In the genomic region with DNA sequence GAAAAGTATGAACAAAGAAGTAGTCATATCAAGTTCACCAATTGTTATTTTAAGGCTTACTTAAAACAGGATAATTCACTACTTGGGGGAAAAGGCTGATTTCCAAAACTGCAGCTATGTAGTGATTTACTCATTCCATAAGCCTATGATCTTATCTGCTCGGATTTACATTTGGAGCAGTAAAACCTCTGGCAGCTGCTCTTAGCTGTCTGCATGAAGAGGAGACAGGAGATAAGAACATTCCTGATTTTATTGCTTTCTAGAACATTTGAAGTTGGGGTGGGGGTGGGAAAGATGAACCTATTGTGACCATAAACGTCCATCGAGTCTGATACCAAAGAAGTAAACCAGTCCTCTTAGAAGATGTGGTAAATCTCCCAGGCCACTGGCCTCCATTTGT, we compare ENCODE assay signal across 29 cellular contexts.
DNase-seq lines count a peak whose midpoint lies in the region; ATAC-seq and TF ChIP-seq lines count a peak whose summit lies in the region.
"Had no signal": no experiment of that assay in that cellular context is flagged by ENCODE, and none has a peak within 500 bp of the region (broad histone marks: within the 10 kb centered on the region; RNA-seq: fewer than 3 reads in every experiment).

No MANE protein-coding gene starts in this region.

- no peaks in the 10 kb centered on the region for H4K20me1 ChIP-seq in SK-N-SH (ENCODE audit: insufficient read depth)

- DNase-seq in NCI-H526 treated with DMSO at 0.1 percent for 48 hours (lab: John Stamatoyannopoulos, UW) (peak; percentile 16), NCI-H526 (lab: John Stamatoyannopoulos, UW) (no peak), SK-N-SH (peak; percentile 25), mesendoderm (peak; percentile 93), T-cell (no peak), foreskin melanocyte (no peak), NCI-H1436 (lab: John Stamatoyannopoulos, UW) (no peak), progenitor cell of endocrine pancreas (ENCODE audit: low spot score, unreplicated experiment) (no peak)
- DNase-seq: activated gamma-delta T cell treated with Interleukin-2 at 50 U/mL for 16 hours; activated T-cell treated with anti-CD3 and anti-CD28 coated beads, Interleukin-2, amount 50 U/mL, for 24 hours; DMS79; effector CD4-positive, alpha-beta T cell; H7; left lung; NCI-H1105 treated with DMSO at 0.1 percent for 48 hours; NCI-H2081 treated with DMSO at 0.1 percent for 48 hours; NCI-H446 treated with DMSO at 0.1 percent for 48 hours; pancreas; SHP77 treated with DMSO at 0.1 percent for 48 hours; stimulated activated CD4-positive, alpha-beta T cell treated with anti-CD3 and anti-CD28 coated beads, Interleukin-15, amount 100 ng/mL, for 24 hours; T-helper 1 cell; thyroid gland had no signal

- H3K4me3 Mint-ChIP-seq in T-cell (no peak overlapping the region), progenitor cell of endocrine pancreas (ENCODE audit: low read depth) (no peak overlapping the region)
- H3K4me3 Mint-ChIP-seq: activated T-cell treated with anti-CD3 and anti-CD28 coated beads, Interleukin-2, amount 50 U/mL, for 24 hours; B cell; natural killer cell treated with Interleukin-12 subunit alpha and Interleukin-12 subunit beta and Interleukin-15 and Interleukin-18, amount 100 ng/mL, for 72 hours; stimulated activated naive CD8-positive, alpha-beta T cell treated with anti-CD3 and anti-CD28 coated beads, Interleukin-15, Interleukin-2, amounts not matched to agents 100 ng/mL and 50 ng/mL, for 24 hours had no signal

- H3K4me2 ChIP-seq in SK-N-SH (no peak overlapping the region), mesendoderm (ENCODE audit: low read length) (no peak overlapping the region)

- H3K27me3 ChIP-seq in SK-N-SH (ENCODE audit: insufficient read depth): no peaks in the 10 kb centered on the region
- no peaks in the 10 kb centered on the region for H3K27me3 ChIP-seq in mesendoderm (ENCODE audit: insufficient read depth, low read length, poor library complexity)
- H3K27me3 ChIP-seq: foreskin keratinocyte, pancreas, thyroid gland had no signal

- peak overlapping the region; percentile 31 for H4K8ac ChIP-seq in mesendoderm (ENCODE audit: low read depth, low read length)

- H3K27ac ChIP-seq in SK-N-SH (ENCODE audit: low read depth in 2 of 2, low read length in 1 of 2) (peak overlapping the region in 1 of 2 experiments; percentile 3; a peak in 1 of 4 replicates), mesendoderm (ENCODE audit: low read depth, low read length) (peak overlapping the region; percentile 23)
- H3K27ac ChIP-seq: 22Rv1, foreskin keratinocyte, HL-60, left lung, pancreas, thyroid gland had no signal

- H3F3A ChIP-seq in SK-N-SH (replicated peaks; ENCODE audit: insufficient read depth): no peaks in the 10 kb centered on the region

- H2AK5ac ChIP-seq in mesendoderm (ENCODE audit: low read length): no peak overlapping the region

- no peak overlapping the region for H2BK5ac ChIP-seq in mesendoderm (ENCODE audit: low read length)

- TF ChIP-seq RAD21 in SK-N-SH (IDR thresholded peaks at IDR 0.05; ENCODE audit: low read length): no peak

- H3K4me3 ChIP-seq in SK-N-SH (ENCODE audit: low read depth in 2 of 2, low read length in 1 of 2) (no peak overlapping the region), mesendoderm (ENCODE audit: low read length) (no peak overlapping the region)
- H3K4me3 ChIP-seq: left lung, pancreas, thyroid gland had no signal

- TF ChIP-seq CTCF in SK-N-SH (IDR thresholded peaks at IDR 0.05) (no peak), progenitor cell of endocrine pancreas (IDR thresholded peaks at IDR 0.05; ENCODE audit: unreplicated experiment) (no peak)

- CTCF ChIA-PET in SK-N-SH (lab: Yijun Ruan, JAX) (interaction anchor here (0.8 to 1.3 kb wide), 3 partner anchors 10 to 23 kb away, joined by 3 to 4 read pairs (median 3); no protein-coding TSS in a partner anchor), T-cell (lab: Charles Lee) (no interaction called here)

- H3K9ac ChIP-seq in SK-N-SH (no peak overlapping the region), mesendoderm (ENCODE audit: low read length) (no peak overlapping the region)

- H3K56ac ChIP-seq in mesendoderm (ENCODE audit: low read length): no peak overlapping the region

- H4K5ac ChIP-seq in mesendoderm (ENCODE audit: low read length): no peak overlapping the region

- ATAC-seq in T-cell (replicated peaks in 1 of 4): no peak
- ATAC-seq: foreskin keratinocyte; left lung; natural killer cell treated with Interleukin-12 subunit alpha and Interleukin-12 subunit beta and Interleukin-15 and Interleukin-18, amount 100 ng/mL, for 72 hours; Panc1; pancreas had no signal

- no peaks in the 10 kb centered on the region for H3K36me3 Mint-ChIP-seq in T-cell
- H3K36me3 Mint-ChIP-seq in progenitor cell of endocrine pancreas (ENCODE audit: insufficient read depth): peaks cover 35% of the 10 kb centered on the region
- H3K36me3 Mint-ChIP-seq: natural killer cell treated with Interleukin-12 subunit alpha and Interleukin-12 subunit beta and Interleukin-15 and Interleukin-18, amount 100 ng/mL, for 72 hours had no signal

- WGBS in SK-N-SH (ENCODE audit: low lambda C conversion rate): 9% methylated on average over 3 of the region's 3 CpGs
- no CpG with 5 or more reads among the region's 3 CpGs for WGBS in mesendoderm (ENCODE audit: extremely low coverage, insufficient coverage, low lambda C conversion rate)

- H3K27me3 Mint-ChIP-seq in T-cell (no peaks in the 10 kb centered on the region), progenitor cell of endocrine pancreas (no peaks in the 10 kb centered on the region)
- H3K27me3 Mint-ChIP-seq: B cell; natural killer cell treated with Interleukin-12 subunit alpha and Interleukin-12 subunit beta and Interleukin-15 and Interleukin-18, amount 100 ng/mL, for 72 hours had no signal

- H3K27ac Mint-ChIP-seq in T-cell (no peak overlapping the region), progenitor cell of endocrine pancreas (no peak overlapping the region)
- H3K27ac Mint-ChIP-seq: activated T-cell treated with anti-CD3 and anti-CD28 coated beads, Interleukin-2, amount 50 U/mL, for 24 hours; B cell; natural killer cell treated with Interleukin-12 subunit alpha and Interleukin-12 subunit beta and Interleukin-15 and Interleukin-18, amount 100 ng/mL, for 72 hours; stimulated activated naive CD8-positive, alpha-beta T cell treated with anti-CD3 and anti-CD28 coated beads, Interleukin-15, Interleukin-2, amounts not matched to agents 100 ng/mL and 50 ng/mL, for 24 hours had no signal

- POLR2A ChIA-PET in SK-N-SH (lab: Yijun Ruan, JAX): no interaction called here
- POLR2A ChIA-PET in T-cell (lab: Charles Lee): no interaction called here

- H3K9me3 ChIP-seq in SK-N-SH: peaks cover 5% of the 10 kb centered on the region; the same call in 1 of the 2 replicates
- H3K9me3 ChIP-seq: pancreas, thyroid gland had no signal

- peaks cover 3 to 13% of the 10 kb centered on the region in 2 experiments for H3K36me3 ChIP-seq in SK-N-SH (replicated peaks in 1 of 2; ENCODE audit: control insufficient read depth in 1 of 2, insufficient read depth in 2 of 2, low read length in 1 of 2)
- no peaks in the 10 kb centered on the region for H3K36me3 ChIP-seq in mesendoderm (ENCODE audit: control insufficient read depth, insufficient read depth, low read length)
- H3K36me3 ChIP-seq: left lung, thyroid gland had no signal

- peaks cover 4 to 5% of the 10 kb centered on the region in 2 experiments; a peak in 2 of 4 replicates for H3K4me1 ChIP-seq in SK-N-SH (ENCODE audit: control insufficient read depth in 1 of 2, insufficient read depth in 2 of 2, low read depth in 1 of 2, low read length in 1 of 2)
- H3K4me1 ChIP-seq in mesendoderm (ENCODE audit: control insufficient read depth, low read depth, low read length): peaks cover 9% of the 10 kb centered on the region
- H3K4me1 ChIP-seq: foreskin keratinocyte, left lung, pancreas had no signal

- H3K4me1 Mint-ChIP-seq in T-cell: no peaks in the 10 kb centered on the region
- H3K4me1 Mint-ChIP-seq in progenitor cell of endocrine pancreas (ENCODE audit: low read depth): peaks cover 20% of the 10 kb centered on the region
- H3K4me1 Mint-ChIP-seq: B cell had no signal

- no peaks in the 10 kb centered on the region for H3K9me2 ChIP-seq in SK-N-SH

- no peak overlapping the region for H3K18ac ChIP-seq in mesendoderm (ENCODE audit: low read length)

- peak; percentile 36 to 76; a peak in 3 of 4 replicates for TF ChIP-seq EP300 in SK-N-SH (IDR thresholded peaks at IDR 0.05; ENCODE audit: borderline replicate concordance in 1 of 2, low read depth in 1 of 2, low read length in 1 of 2)

- H3K79me1 ChIP-seq in mesendoderm (ENCODE audit: low read length): no peaks in the 10 kb centered on the region

- H3K4ac ChIP-seq in mesendoderm (ENCODE audit: low read depth, low read length): no peak overlapping the region

- H2AFZ ChIP-seq in SK-N-SH (ENCODE audit: low read depth): no peak overlapping the region

- no peak overlapping the region for H2BK15ac ChIP-seq in mesendoderm (replicated peaks; ENCODE audit: low read depth)

- H2BK120ac ChIP-seq in mesendoderm (ENCODE audit: low read depth, low read length): peak overlapping the region; percentile 98

- H3K9me3 Mint-ChIP-seq in T-cell: peaks cover 2 to 3% (median 2%) of the 10 kb centered on the region in 3 donors
- H3K9me3 Mint-ChIP-seq in progenitor cell of endocrine pancreas (ENCODE audit: low read depth): peaks cover 2% of the 10 kb centered on the region

- no peaks in the 10 kb centered on the region for H3K79me2 ChIP-seq in SK-N-SH (ENCODE audit: insufficient read depth)
- no peaks in the 10 kb centered on the region for H3K79me2 ChIP-seq in mesendoderm (ENCODE audit: control insufficient read depth, insufficient read depth, low read length)

- no peak overlapping the region for H3K23ac ChIP-seq in mesendoderm (ENCODE audit: low read length)

TF ChIP-seq in SK-N-SH, 30 proteins besides CTCF, POLR2A, EP300 and RAD21 (continues in another document):
- TF ChIP-seq TEAD4 (IDR thresholded peaks at IDR 0.05; ENCODE audit: borderline replicate concordance, insufficient read depth) (peak; percentile 47; the same call in 1 of the 2 replicates), GATA2 (CRISPR knock-in tag; IDR thresholded peaks at IDR 0.05) (peak; percentile 84), YY1 (IDR thresholded peaks at IDR 0.05; ENCODE audit: low read depth) (no peak), RCOR1 (IDR thresholded peaks at IDR 0.05; ENCODE audit: low read length) (peak; percentile 57; the same call in 1 of the 2 replicates), JUND (IDR thresholded peaks at IDR 0.05) (peak; percentile 9; the same call in 1 of the 2 replicates), TCF12 (IDR thresholded peaks at IDR 0.05) (peak; percentile 65), NFIC (IDR thresholded peaks at IDR 0.05; ENCODE audit: borderline replicate concordance) (peak; percentile 47; the same call in 1 of the 2 replicates)

Comparison
In these comparisons a context has a peak if more than half of its experiments do, and no peak if none do; other contexts are left out.
1. DNase-seq: peak in NCI-H526 treated with DMSO at 0.1 percent for 48 hours (single experiment), SK-N-SH (single experiment) and mesendoderm (single experiment); none in NCI-H526 (0 of 2), T-cell (0 of 34), foreskin melanocyte (single experiment), NCI-H1436 (single experiment) and progenitor cell of endocrine pancreas (single experiment).